17 cellular contexts compared by ENCODE assay signal in the genomic region with DNA sequence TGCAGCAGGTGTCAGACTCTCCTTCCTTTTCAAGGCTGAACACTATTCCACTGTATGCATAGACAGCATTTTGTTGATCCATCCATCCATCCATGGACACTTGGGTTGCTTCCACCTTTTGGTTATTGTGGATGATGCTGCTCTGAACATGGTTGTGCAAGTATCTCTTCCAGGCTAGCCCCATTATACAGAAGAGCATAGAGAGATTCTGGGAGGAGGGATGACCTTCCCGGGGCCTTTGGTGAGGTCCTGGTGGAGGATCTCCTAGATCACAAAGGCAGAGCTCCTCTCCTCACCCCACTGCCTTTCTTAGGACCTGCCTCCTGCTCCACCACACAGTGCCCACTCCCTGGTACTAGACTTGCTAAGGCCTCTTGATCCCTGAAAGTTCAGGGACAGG. TPM values are rescaled to one million over a fixed set of nuclear protein-coding genes. Genes with fewer than 3 reads are reported as not detected.
"Had no signal": no experiment of that assay in that cellular context is flagged by ENCODE, and none has a peak within 500 bp of the region (broad histone marks: within the 10 kb centered on the region; RNA-seq: fewer than 3 reads in every experiment).

No MANE protein-coding gene starts in this region.

RNA-seq across cellular contexts. Expression of gene KCNJ18, which starts 27.2 kb away (rescaled TPM):
- total RNA-seq: chondrocyte, colonic mucosa, dermis microvascular lymphatic vessel endothelial cell, endothelial cell of umbilical vein, epithelial cell of proximal tubule, gastrocnemius medialis, glomerular endothelial cell, heart right ventricle, kidney epithelial cell, left cardiac atrium, left lung, left ventricle myocardium superior, lower lobe of right lung, lung microvascular endothelial cell, mesenteric fat pad, mesothelial cell of epicardium, mucosa of descending colon had no signal
